Comparison of ENCODE assay signal across 1 cellular context in genomic region chr2:241279413-241279812, GRCh38.
TF ChIP-seq lines count a peak whose summit lies in the region.

No MANE protein-coding gene starts in this region.

TF ChIP-seq in K562, 482 proteins besides CTCF, POLR2A, EP300 and RAD21 (continued from another document):
- TF ChIP-seq MYC (IDR thresholded peaks at IDR 0.05; ENCODE audit: low read depth, low read length) (peak; percentile 73), MYC (CRISPR knock-in tag; IDR thresholded peaks at IDR 0.05; ENCODE audit: borderline replicate concordance, low read depth) (no peak), TOE1 (IDR thresholded peaks at IDR 0.05; ENCODE audit: borderline replicate concordance) (no peak), TOE1 (CRISPR knock-in tag; IDR thresholded peaks at IDR 0.05; ENCODE audit: borderline replicate concordance, low read depth) (no peak), ZNF561 (CRISPR knock-in tag; conservative IDR thresholded peaks at IDR 0.05) (no peak), THRAP3 (IDR thresholded peaks at IDR 0.05; ENCODE audit: borderline replicate concordance) (no peak), DPF2 (IDR thresholded peaks at IDR 0.05) (peak; percentile 50; the same call in 1 of the 2 replicates), IFI16 (CRISPR knock-in tag; IDR thresholded peaks at IDR 0.05) (no peak), NR4A1 (CRISPR knock-in tag; IDR thresholded peaks at IDR 0.05) (no peak), NR4A1 (tag; IDR thresholded peaks at IDR 0.05) (peak; percentile 67; the same call in 1 of the 2 replicates), ZKSCAN8 (CRISPR knock-in tag; IDR thresholded peaks at IDR 0.05) (no peak), ZNF143 (CRISPR knock-in tag; IDR thresholded peaks at IDR 0.05) (no peak), JUND (IDR thresholded peaks at IDR 0.05; ENCODE audit: borderline replicate concordance, low read depth, low read length) (peak; percentile 91), JUND (tag; IDR thresholded peaks at IDR 0.05; ENCODE audit: borderline replicate concordance, low read depth, low read length) (peak; percentile 76; the same call in 2 of the 3 replicates), LEF1 (IDR thresholded peaks at IDR 0.05) (peak; percentile 64; the same call in 1 of the 2 replicates), ARHGAP35 (IDR thresholded peaks at IDR 0.05; ENCODE audit: partially characterized antibody) (no peak), NCOA4 (IDR thresholded peaks at IDR 0.05; ENCODE audit: partially characterized antibody) (no peak), USF2 (CRISPR knock-in tag; IDR thresholded peaks at IDR 0.05) (no peak), BCL6 (CRISPR knock-in tag; IDR thresholded peaks at IDR 0.05) (no peak), ILK (tag; IDR thresholded peaks at IDR 0.05; ENCODE audit: borderline replicate concordance, low read depth) (no peak), NFATC3 (IDR thresholded peaks at IDR 0.05) (no peak), TAF15 (IDR thresholded peaks at IDR 0.05; ENCODE audit: low read depth, low read length) (no peak), ATF7 (IDR thresholded peaks at IDR 0.05) (peak; percentile 83), RUNX1 (IDR thresholded peaks at IDR 0.05; ENCODE audit: low read depth) (no peak), FOXA3 (CRISPR knock-in tag; conservative IDR thresholded peaks at IDR 0.05 in 1 of 2, IDR thresholded peaks at IDR 0.05 in 1 of 2) (no peak), ETV5 (CRISPR knock-in tag; IDR thresholded peaks at IDR 0.05; ENCODE audit: low read depth) (no peak)
